Comparison of ENCODE assay signal across 8 cellular contexts in the genomic region with DNA sequence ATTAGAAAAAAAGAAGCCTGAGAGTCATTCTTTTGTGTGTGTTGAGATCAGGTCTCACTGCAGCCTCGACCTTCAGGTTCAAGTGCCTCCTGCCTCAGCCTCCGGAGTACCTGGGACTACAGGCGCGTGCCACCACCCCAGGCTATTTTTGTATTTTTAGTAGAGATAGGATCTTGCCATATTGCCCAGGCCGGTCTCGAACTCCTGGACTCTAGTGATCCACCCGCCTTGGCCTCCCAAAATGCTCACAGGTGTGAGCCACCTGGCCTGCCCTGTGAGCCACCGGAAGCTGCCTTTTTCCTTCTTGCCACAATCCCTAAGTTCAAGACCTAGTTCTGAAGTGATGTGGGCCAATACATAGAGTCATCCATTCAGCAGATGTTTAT. TPM values are rescaled to one million over a fixed set of nuclear protein-coding genes. Genes with fewer than 3 reads are reported as not detected.
DNase-seq lines count a peak whose midpoint lies in the region; ATAC-seq and TF ChIP-seq lines count a peak whose summit lies in the region.

No MANE protein-coding gene starts in this region.

- H3K4me1 Mint-ChIP-seq in chondrocyte (ENCODE audit: low read depth) = peaks cover 18% of the 10 kb centered on the region

- H3K27ac ChIP-seq in ACC112 (ENCODE audit: low read depth, low read length) (peak overlapping the region; percentile 86), muscle layer of colon (ENCODE audit: low read depth, low read length) (peak overlapping the region; percentile 96)

- no peaks in the 10 kb centered on the region for H3K79me2 ChIP-seq in ACC112 (ENCODE audit: control insufficient read depth, insufficient read depth, low read length, unreplicated experiment)

- H3K9me3 ChIP-seq in muscle layer of colon (ENCODE audit: low read length) = no peaks in the 10 kb centered on the region

- peaks cover 4% of the 10 kb centered on the region for H3K4me1 ChIP-seq in ACC112 (ENCODE audit: control insufficient read depth, insufficient read depth, low read length, unreplicated experiment)
- peaks cover 16% of the 10 kb centered on the region for H3K4me1 ChIP-seq in muscle layer of colon (ENCODE audit: insufficient read depth, low read length)

- ATAC-seq in GM18907 (IDR thresholded peaks at IDR 0.05; ENCODE audit: unreplicated experiment) (no peak), HG03439 (IDR thresholded peaks at IDR 0.05; ENCODE audit: unreplicated experiment) (no peak)

- H3K4me3 ChIP-seq in ACC112 (ENCODE audit: low read depth, low read length) = peak overlapping the region; percentile 79
- peak overlapping the region; percentile 70 for H3K4me3 ChIP-seq in Jurkat, Clone E6-1 (ENCODE audit: low read length)
- H3K4me3 ChIP-seq in muscle layer of colon (ENCODE audit: low read depth in 1 of 2, low read length in 2 of 2) = peak overlapping the region; percentile 63 to 90

- no peaks in the 10 kb centered on the region for H3K27me3 Mint-ChIP-seq in chondrocyte (ENCODE audit: low read depth)

- H3K27ac Mint-ChIP-seq in chondrocyte (ENCODE audit: unreplicated experiment) = peak overlapping the region; percentile 89

- H3K4me3 Mint-ChIP-seq in chondrocyte (ENCODE audit: unreplicated experiment) = peak overlapping the region; percentile 84

- peak overlapping the region; percentile 86 for H2AFZ ChIP-seq in ACC112 (ENCODE audit: low read length, unreplicated experiment)

- H3K36me3 ChIP-seq in ACC112 (ENCODE audit: insufficient read depth, low read length) (no peaks in the 10 kb centered on the region), muscle layer of colon (ENCODE audit: insufficient read depth, low read length) (no peaks in the 10 kb centered on the region)

- peak overlapping the region; percentile 84 for H3K9ac ChIP-seq in muscle layer of colon (ENCODE audit: low read length)

- TF ChIP-seq CTCF in chondrocyte (IDR thresholded peaks at IDR 0.05) = no peak

- H3K9me3 Mint-ChIP-seq in chondrocyte (ENCODE audit: low read depth) = no peaks in the 10 kb centered on the region

- H3K36me3 Mint-ChIP-seq in chondrocyte (ENCODE audit: low read depth) = no peaks in the 10 kb centered on the region

- no peak for DNase-seq in Jurkat, Clone E6-1 (ENCODE audit: low read depth, low spot score)
- DNase-seq in chondrocyte (ENCODE audit: low spot score) = no peak
- DNase-seq in MV-4-11 (lab: John Stamatoyannopoulos, UW) = no peak
- DNase-seq in COR-L47 (lab: John Stamatoyannopoulos, UW) = no peak

- H3K27me3 ChIP-seq in ACC112 (ENCODE audit: insufficient read depth, low read length) (no peaks in the 10 kb centered on the region), muscle layer of colon (ENCODE audit: control insufficient read depth in 1 of 2, insufficient read depth in 2 of 2, low read length in 2 of 2) (no peaks in the 10 kb centered on the region)

RNA-seq across cellular contexts. Expression of a gene that starts 0.4 kb away (rescaled TPM):
- 0.69 TPM for polyA plus RNA-seq in Jurkat, Clone E6-1 (2012; ENCODE audit: insufficient read depth, insufficient read length)
- 7.2 to 13.9 TPM (median 7.5 TPM) in 3 replicates for total RNA-seq in chondrocyte

RNA-seq across cellular contexts. Expression of a gene that starts 50.6 kb away (rescaled TPM):
- not detected for polyA plus RNA-seq in Jurkat, Clone E6-1 (2012; ENCODE audit: insufficient read depth, insufficient read length)
- not detected in 3 replicates for total RNA-seq in chondrocyte
